8 cellular contexts compared by ENCODE assay signal in genomic region chr15:63832620-63833245, GRCh38.
A peak's percentile ranks its signal among the peaks of the same experiment; 100 is the strongest.
DNase-seq lines count a peak whose midpoint lies in the region; ATAC-seq and TF ChIP-seq lines count a peak whose summit lies in the region.

No MANE protein-coding gene starts in this region.

- H3K27me3 ChIP-seq in DOHH2 (ENCODE audit: control insufficient read depth, low read length), result no peaks in the 10 kb centered on the region
- no peaks in the 10 kb centered on the region for H3K27me3 ChIP-seq in rectal smooth muscle tissue (ENCODE audit: control insufficient read depth, insufficient read depth, low read length)

- H3K4me3 ChIP-seq in DOHH2 (ENCODE audit: low read length), result peak overlapping the region; percentile 89
- peak overlapping the region; percentile 84 for H3K4me3 ChIP-seq in WI38 (ENCODE audit: low read depth, low read length)
- peak overlapping the region; percentile 81 to 88 for H3K4me3 ChIP-seq in foreskin fibroblast (ENCODE audit: low read depth in 1 of 2, low read length in 2 of 2)
- H3K4me3 ChIP-seq in rectal smooth muscle tissue (ENCODE audit: low read length), result peak overlapping the region; percentile 91

- H3K9me3 ChIP-seq in DOHH2 (ENCODE audit: control insufficient read depth, insufficient read depth, low read length), result no peaks in the 10 kb centered on the region

- no peaks in the 10 kb centered on the region for H3K9me2 ChIP-seq in DOHH2 (replicated peaks; ENCODE audit: control insufficient read depth, low read length)

- H3K4me2 ChIP-seq in DOHH2 (ENCODE audit: low read length), result peak overlapping the region; percentile 85

- H3K36me3 ChIP-seq in DOHH2 (ENCODE audit: control insufficient read depth, low read length) (no peaks in the 10 kb centered on the region), rectal smooth muscle tissue (ENCODE audit: control insufficient read depth, insufficient read depth, low read length) (no peaks in the 10 kb centered on the region)

- peaks cover 58% of the 10 kb centered on the region for H3K79me2 ChIP-seq in DOHH2 (ENCODE audit: control insufficient read depth, low read length)

- H3K9ac ChIP-seq in rectal smooth muscle tissue (ENCODE audit: low read length), result peak overlapping the region; percentile 19

- peak; percentile 12 for ATAC-seq in HG02798 (IDR thresholded peaks at IDR 0.05; ENCODE audit: poor library complexity, unreplicated experiment)

- H3K4me1 ChIP-seq in DOHH2 (ENCODE audit: control insufficient read depth, low read length) (peaks cover 29% of the 10 kb centered on the region), rectal smooth muscle tissue (ENCODE audit: control insufficient read depth, insufficient read depth, low read length) (peaks cover 14% of the 10 kb centered on the region)

- peak overlapping the region; percentile 19 for H3K27ac ChIP-seq in DOHH2 (ENCODE audit: low read depth, low read length)
- H3K27ac ChIP-seq in rectal smooth muscle tissue (ENCODE audit: low read depth, low read length), result peak overlapping the region; percentile 88

- DNase-seq in foreskin fibroblast, result no peak
- no peak for DNase-seq in NCI-H1436 treated with DMSO at 0.1 percent for 48 hours (lab: John Stamatoyannopoulos, UW)
- no peak for DNase-seq in activated CD8-positive, alpha-beta memory T cell treated with anti-CD3 and anti-CD28 coated beads, Interleukin-2, amount 50 U/mL, for 48 hours
- DNase-seq in cerebellar nuclear complex (lab: John Stamatoyannopoulos, UW), result no peak

- H3F3A ChIP-seq in DOHH2 (ENCODE audit: control insufficient read depth, insufficient read depth), result no peaks in the 10 kb centered on the region

- TF ChIP-seq CTCF in DOHH2 (IDR thresholded peaks at IDR 0.05; ENCODE audit: low read depth, low read length, poor library complexity, severe bottlenecking) (no peak), WI38 (IDR thresholded peaks at IDR 0.05; ENCODE audit: low read depth, low read length) (no peak), foreskin fibroblast (IDR thresholded peaks at IDR 0.05; ENCODE audit: low read depth, low read length) (no peak)

- H4K20me1 ChIP-seq in DOHH2 (ENCODE audit: control insufficient read depth, insufficient read depth, low read depth, low read length), result peaks cover 4% of the 10 kb centered on the region; the same call in 1 of the 2 replicates
